ENCODE assay signal across 32 cellular contexts in genomic region chr6:50093938-50094272, GRCh38. TPM values are rescaled to one million over a fixed set of nuclear protein-coding genes. Genes with fewer than 3 reads are reported as not detected.
"Had no signal": no experiment of that assay in that cellular context is flagged by ENCODE, and none has a peak within 500 bp of the region (broad histone marks: within the 10 kb centered on the region; RNA-seq: fewer than 3 reads in every experiment).

No MANE protein-coding gene starts in this region.

- H3K9ac ChIP-seq: neural progenitor cell, parathyroid adenoma had no signal

- H3K27me3 ChIP-seq: esophagus muscularis mucosa, foreskin keratinocyte, heart right ventricle, neural progenitor cell, spleen, tibial nerve, upper lobe of right lung, uterus had no signal

- ATAC-seq: foreskin keratinocyte; heart right ventricle; naive thymus-derived CD4-positive, alpha-beta T cell; stimulated activated naive B cell treated with anti-CD40 and anti-IgM and Interleukin-4, amounts not matched to agents 10 μg/mL and 1 μg/mL and 100 μg/mL, for 72 hours; upper lobe of right lung had no signal

- H3K27ac ChIP-seq: coronary artery, esophagus muscularis mucosa, foreskin keratinocyte, heart right ventricle, neural progenitor cell, parathyroid adenoma, skin epidermis, spleen, thoracic aorta, tibial nerve, upper lobe of right lung, uterus had no signal

- H3K4me1 ChIP-seq: foreskin keratinocyte, heart right ventricle, neural progenitor cell, parathyroid adenoma, spleen, tibial nerve, upper lobe of right lung, uterus had no signal

- H3K4me3 ChIP-seq: coronary artery, esophagus muscularis mucosa, heart right ventricle, neural progenitor cell, skin epidermis, spleen, thoracic aorta, tibial nerve, upper lobe of right lung, uterus had no signal

- DNase-seq: dermis blood vessel endothelial cell; effector memory CD4-positive, alpha-beta T cell; foreskin keratinocyte; glutamatergic neuron; heart right ventricle; hypothalamus; immature natural killer cell; islet precursor cell; mesendoderm; midbrain; naive thymus-derived CD4-positive, alpha-beta T cell; spleen; stimulated activated CD4-positive, alpha-beta T cell treated with anti-CD3 and anti-CD28 coated beads, Interleukin-15, amount 100 ng/mL, for 24 hours; stimulated activated CD4-positive, alpha-beta T cell treated with anti-CD3 and anti-CD28 coated beads, Interleukin-2, amount 100 ng/mL, for 48 hours; stimulated activated naive B cell treated with anti-CD40 and anti-IgM and Interleukin-4, amounts not matched to agents 10 μg/mL and 1 μg/mL and 100 μg/mL, for 72 hours; upper lobe of right lung; uterus had no signal

- H3K9me3 ChIP-seq: esophagus muscularis mucosa, heart right ventricle, spleen, thoracic aorta, tibial nerve, upper lobe of right lung, uterus had no signal

- H3K36me3 ChIP-seq: esophagus muscularis mucosa, heart right ventricle, neural progenitor cell, spleen, thoracic aorta, tibial nerve, upper lobe of right lung, uterus had no signal

RNA-seq across cellular contexts. Expression of gene DEFB112, which starts 44.2 kb away (rescaled TPM):
- total RNA-seq: dermis blood vessel endothelial cell; endothelial cell of umbilical vein; epithelial cell of proximal tubule; esophagus muscularis mucosa; fibroblast of lung; foreskin keratinocyte; heart right ventricle; lower leg skin; lung microvascular endothelial cell; mucosa of gallbladder; naive thymus-derived CD4-positive, alpha-beta T cell; osteoblast; progenitor cell of endocrine pancreas; spleen; thoracic aorta; tibial nerve; upper lobe of right lung; uterus had no signal
